Comparison of ENCODE assay signal across 14 cellular contexts in the genomic region with DNA sequence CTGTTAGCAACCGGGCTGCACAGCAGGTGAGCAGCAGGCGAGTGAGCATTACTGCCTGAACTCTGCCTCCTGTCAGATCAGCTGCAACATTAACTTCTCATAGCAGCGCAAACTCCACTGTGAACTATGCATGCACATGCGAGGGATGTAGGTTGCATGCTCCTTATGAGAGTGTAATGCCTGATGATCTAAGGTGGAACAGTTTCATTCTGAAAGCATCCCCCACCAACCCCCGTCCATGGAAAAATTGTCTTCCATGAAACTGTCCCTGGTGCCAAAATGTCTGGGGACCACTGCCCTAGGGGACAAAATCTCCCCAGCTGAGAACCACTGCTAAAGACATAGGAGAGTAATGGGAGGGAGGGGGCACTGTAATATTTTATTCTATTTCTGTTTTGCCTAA. TPM values are rescaled to one million over a fixed set of nuclear protein-coding genes. Genes with fewer than 3 reads are reported as not detected.
A peak's percentile ranks its signal among the peaks of the same experiment; 100 is the strongest.
DNase-seq lines count a peak whose midpoint lies in the region; ATAC-seq and TF ChIP-seq lines count a peak whose summit lies in the region.
"Had no signal": no experiment of that assay in that cellular context is flagged by ENCODE, and none has a peak within 500 bp of the region (broad histone marks: within the 10 kb centered on the region; RNA-seq: fewer than 3 reads in every experiment).

No MANE protein-coding gene starts in this region.

- H3K4me1 ChIP-seq in HEK293 (ENCODE audit: control insufficient read depth, insufficient read depth, low read length) = no peaks in the 10 kb centered on the region
- H3K4me1 ChIP-seq: psoas muscle had no signal

- no peaks in the 10 kb centered on the region for H3K27me3 Mint-ChIP-seq in memory B cell
- H3K27me3 Mint-ChIP-seq: effector memory CD8-positive, alpha-beta T cell had no signal

- POLR2A ChIA-PET in HEK293 (lab: Yijun Ruan, JAX) = no interaction called here

- no peaks in the 10 kb centered on the region for H3K27me3 ChIP-seq in H7 (ENCODE audit: control insufficient read depth, insufficient read depth, low read length)
- H3K27me3 ChIP-seq: Peyer's patch had no signal

- no peak overlapping the region for H3K4me3 ChIP-seq in HEK293 (ENCODE audit: low read depth, low read length)
- no peak overlapping the region for H3K4me3 ChIP-seq in H7 (ENCODE audit: insufficient read depth, low read depth, low read length)
- H3K4me3 ChIP-seq: Peyer's patch, psoas muscle had no signal

- H3K4me3 Mint-ChIP-seq in memory B cell = peak overlapping the region; percentile 59
- H3K4me3 Mint-ChIP-seq: effector memory CD8-positive, alpha-beta T cell; type B pancreatic cell had no signal

- peaks cover under 1% of the 10 kb centered on the region for H3K9me3 Mint-ChIP-seq in memory B cell
- H3K9me3 Mint-ChIP-seq: effector memory CD8-positive, alpha-beta T cell; type B pancreatic cell had no signal

- no peaks in the 10 kb centered on the region for H3K9me3 ChIP-seq in HEK293 (ENCODE audit: control insufficient read depth, insufficient read depth, low read depth, low read length)
- H3K9me3 ChIP-seq: Peyer's patch, psoas muscle had no signal

- no peak overlapping the region for H3K27ac ChIP-seq in HEK293 (ENCODE audit: extremely low read depth, low read depth, low read length)
- H3K27ac ChIP-seq: psoas muscle had no signal

- H3K4me1 Mint-ChIP-seq in memory B cell = peaks cover 15% of the 10 kb centered on the region

- no peak for TF ChIP-seq CTCF in HEK293 (tag by site-specific recombination; IDR thresholded peaks at IDR 0.05)

- DNase-seq in NCI-H748 (lab: John Stamatoyannopoulos, UW; ENCODE audit: unreplicated experiment) (peak; percentile 35), NCI-H748 treated with DMSO at 0.1 percent for 48 hours (lab: John Stamatoyannopoulos, UW) (no peak), OCI-M1 (lab: John Stamatoyannopoulos, UW) (peak; percentile 73), memory B cell (ENCODE audit: low spot score in 2 of 2) (no peak), H7 (no peak), posterior vena cava (ENCODE audit: low spot score) (no peak), Right ventricle myocardium inferior (ENCODE audit: missing footprints) (no peak)
- DNase-seq: effector memory CD8-positive, alpha-beta T cell; mesenchymal stem cell; NCI-H146; Peyer's patch; psoas muscle had no signal

- CTCF ChIA-PET in HEK293 (lab: Yijun Ruan, JAX) = interaction anchor here (0.5 to 1.4 kb wide), 4 partner anchors 62 to 1005 kb away, joined by 3 to 5 read pairs (median 3); no protein-coding TSS in a partner anchor

- peak overlapping the region; percentile 22 for H3K27ac Mint-ChIP-seq in memory B cell
- H3K27ac Mint-ChIP-seq: effector memory CD8-positive, alpha-beta T cell; type B pancreatic cell had no signal

- H3K36me3 ChIP-seq in HEK293 (ENCODE audit: control insufficient read depth in 2 of 2, insufficient read depth in 1 of 2, low read length in 2 of 2) (no peaks in the 10 kb centered on the region), H7 (replicated peaks; ENCODE audit: control insufficient read depth, insufficient read depth, low read length) (no peaks in the 10 kb centered on the region)
- H3K36me3 ChIP-seq: Peyer's patch had no signal

- ATAC-seq in memory B cell (ENCODE audit: low read depth) = peak; percentile 34
- no peak for ATAC-seq in Right ventricle myocardium inferior
- ATAC-seq: psoas muscle had no signal

- H3K36me3 Mint-ChIP-seq in memory B cell = no peaks in the 10 kb centered on the region
- H3K36me3 Mint-ChIP-seq: type B pancreatic cell had no signal

- intact Hi-C loops in posterior vena cava (cut with DNase I) = no loop called here
- intact Hi-C loops in Right ventricle myocardium inferior (cut with DNase I) = no loop called here

TF ChIP-seq in HEK293, 187 proteins besides CTCF, POLR2A, EP300 and RAD21:
- TF ChIP-seq, protein P1, sequence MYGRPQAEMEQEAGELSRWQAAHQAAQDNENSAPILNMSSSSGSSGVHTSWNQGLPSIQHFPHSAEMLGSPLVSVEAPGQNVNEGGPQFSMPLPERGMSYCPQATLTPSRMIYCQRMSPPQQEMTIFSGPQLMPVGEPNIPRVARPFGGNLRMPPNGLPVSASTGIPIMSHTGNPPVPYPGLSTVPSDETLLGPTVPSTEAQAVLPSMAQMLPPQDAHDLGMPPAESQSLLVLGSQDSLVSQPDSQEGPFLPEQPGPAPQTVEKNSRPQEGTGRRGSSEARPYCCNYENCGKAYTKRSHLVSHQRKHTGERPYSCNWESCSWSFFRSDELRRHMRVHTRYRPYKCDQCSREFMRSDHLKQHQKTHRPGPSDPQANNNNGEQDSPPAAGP (tag by site-specific recombination; IDR thresholded peaks at IDR 0.05) = no peak
- TF ChIP-seq SETDB1 (IDR thresholded peaks at IDR 0.05; ENCODE audit: insufficient read length, low read length) (no peak), ZNF549 (tag by site-specific recombination; IDR thresholded peaks at IDR 0.05) (peak; percentile 34; the same call in 1 of the 2 replicates), SCRT1 (tag by site-specific recombination; IDR thresholded peaks at IDR 0.05; ENCODE audit: borderline replicate concordance) (no peak), BCL11B (tag by site-specific recombination; IDR thresholded peaks at IDR 0.05; ENCODE audit: low read depth) (no peak), ZBTB1 (tag by site-specific recombination; IDR thresholded peaks at IDR 0.05) (no peak), ZNF76 (tag by site-specific recombination; IDR thresholded peaks at IDR 0.05; ENCODE audit: borderline replicate concordance, low read depth) (no peak), ZNF155 (tag by site-specific recombination; IDR thresholded peaks at IDR 0.05) (no peak)
- TF ChIP-seq, protein P2, sequence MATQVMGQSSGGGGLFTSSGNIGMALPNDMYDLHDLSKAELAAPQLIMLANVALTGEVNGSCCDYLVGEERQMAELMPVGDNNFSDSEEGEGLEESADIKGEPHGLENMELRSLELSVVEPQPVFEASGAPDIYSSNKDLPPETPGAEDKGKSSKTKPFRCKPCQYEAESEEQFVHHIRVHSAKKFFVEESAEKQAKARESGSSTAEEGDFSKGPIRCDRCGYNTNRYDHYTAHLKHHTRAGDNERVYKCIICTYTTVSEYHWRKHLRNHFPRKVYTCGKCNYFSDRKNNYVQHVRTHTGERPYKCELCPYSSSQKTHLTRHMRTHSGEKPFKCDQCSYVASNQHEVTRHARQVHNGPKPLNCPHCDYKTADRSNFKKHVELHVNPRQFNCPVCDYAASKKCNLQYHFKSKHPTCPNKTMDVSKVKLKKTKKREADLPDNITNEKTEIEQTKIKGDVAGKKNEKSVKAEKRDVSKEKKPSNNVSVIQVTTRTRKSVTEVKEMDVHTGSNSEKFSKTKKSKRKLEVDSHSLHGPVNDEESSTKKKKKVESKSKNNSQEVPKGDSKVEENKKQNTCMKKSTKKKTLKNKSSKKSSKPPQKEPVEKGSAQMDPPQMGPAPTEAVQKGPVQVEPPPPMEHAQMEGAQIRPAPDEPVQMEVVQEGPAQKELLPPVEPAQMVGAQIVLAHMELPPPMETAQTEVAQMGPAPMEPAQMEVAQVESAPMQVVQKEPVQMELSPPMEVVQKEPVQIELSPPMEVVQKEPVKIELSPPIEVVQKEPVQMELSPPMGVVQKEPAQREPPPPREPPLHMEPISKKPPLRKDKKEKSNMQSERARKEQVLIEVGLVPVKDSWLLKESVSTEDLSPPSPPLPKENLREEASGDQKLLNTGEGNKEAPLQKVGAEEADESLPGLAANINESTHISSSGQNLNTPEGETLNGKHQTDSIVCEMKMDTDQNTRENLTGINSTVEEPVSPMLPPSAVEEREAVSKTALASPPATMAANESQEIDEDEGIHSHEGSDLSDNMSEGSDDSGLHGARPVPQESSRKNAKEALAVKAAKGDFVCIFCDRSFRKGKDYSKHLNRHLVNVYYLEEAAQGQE (tag by site-specific recombination; IDR thresholded peaks at IDR 0.05) = no peak

RNA-seq across cellular contexts. Expression of a gene that starts 51.1 kb away (rescaled TPM):
- total RNA-seq in H7 (2014; rRNA removed; shearing (Covaris generic)) = 5.4 and 8.4 TPM in 2 replicates
- total RNA-seq in posterior vena cava = 10 to 100 TPM; 33.2 to 58.8 TPM
- 88.7 TPM for total RNA-seq in Right ventricle myocardium inferior

Comparison
In these comparisons a context has a peak if more than half of its experiments do, and no peak if none do; other contexts are left out.
1. DNase-seq: peak in NCI-H748 (single experiment) and OCI-M1 (single experiment); none in NCI-H748 treated with DMSO at 0.1 percent for 48 hours (single experiment), memory B cell (0 of 2), H7 (single experiment), posterior vena cava (single experiment) and Right ventricle myocardium inferior (single experiment).